In the genomic region with DNA sequence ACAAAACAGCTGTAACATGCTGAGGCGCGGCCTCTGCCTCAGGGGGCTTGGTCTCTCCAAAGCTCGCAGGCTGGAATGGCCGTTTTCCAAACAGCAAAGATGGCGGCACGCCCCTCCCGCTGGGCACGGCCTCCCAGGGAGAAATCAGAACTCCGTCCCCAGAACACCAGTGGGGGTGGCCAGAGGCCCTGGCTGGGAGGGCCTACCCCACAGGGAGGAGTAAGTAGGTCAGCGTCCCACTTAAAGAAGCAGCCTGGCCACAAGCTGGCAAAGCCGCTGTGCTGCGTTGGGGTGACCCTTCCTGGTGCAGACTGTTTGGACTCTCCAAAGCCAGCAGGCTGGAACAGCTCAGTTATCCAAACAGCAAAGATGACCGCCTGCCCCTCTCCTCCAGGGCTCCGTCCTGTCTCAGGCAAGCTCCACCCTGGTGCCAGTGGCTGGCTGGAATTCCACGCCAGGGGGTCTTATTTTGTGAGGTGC, we compare ENCODE assay signal across 2 cellular contexts.
TF ChIP-seq lines count a peak whose summit lies in the region.

No MANE protein-coding gene starts in this region.

TF ChIP-seq in IMR-90, 13 proteins besides CTCF, POLR2A, EP300 and RAD21:
- TF ChIP-seq USF2 (IDR thresholded peaks at IDR 0.05; ENCODE audit: low read depth, low read length) (no peak), MAFK (IDR thresholded peaks at IDR 0.05; ENCODE audit: low read depth, low read length) (no peak), NFE2L2 (IDR thresholded peaks at IDR 0.05; ENCODE audit: low read depth, low read length) (no peak), CEBPB (IDR thresholded peaks at IDR 0.05; ENCODE audit: low read depth, low read length) (no peak), FOS (IDR thresholded peaks at IDR 0.05; ENCODE audit: low read depth, low read length) (no peak)

TF ChIP-seq in SK-N-SH, 30 proteins besides CTCF, POLR2A, EP300 and RAD21:
- TF ChIP-seq CHD2 (IDR thresholded peaks at IDR 0.05; ENCODE audit: low read length, partially characterized antibody), result no peak
- TF ChIP-seq RCOR1 (IDR thresholded peaks at IDR 0.05; ENCODE audit: low read length), result no peak
- TF ChIP-seq TCF12 (IDR thresholded peaks at IDR 0.05), result no peak
- TF ChIP-seq USF1 (IDR thresholded peaks at IDR 0.05; ENCODE audit: borderline replicate concordance, low read depth), result no peak
- no peak for TF ChIP-seq NFIC (IDR thresholded peaks at IDR 0.05; ENCODE audit: borderline replicate concordance)
- TF ChIP-seq MAX (IDR thresholded peaks at IDR 0.05; ENCODE audit: low read depth), result no peak
- TF ChIP-seq, protein P1, sequence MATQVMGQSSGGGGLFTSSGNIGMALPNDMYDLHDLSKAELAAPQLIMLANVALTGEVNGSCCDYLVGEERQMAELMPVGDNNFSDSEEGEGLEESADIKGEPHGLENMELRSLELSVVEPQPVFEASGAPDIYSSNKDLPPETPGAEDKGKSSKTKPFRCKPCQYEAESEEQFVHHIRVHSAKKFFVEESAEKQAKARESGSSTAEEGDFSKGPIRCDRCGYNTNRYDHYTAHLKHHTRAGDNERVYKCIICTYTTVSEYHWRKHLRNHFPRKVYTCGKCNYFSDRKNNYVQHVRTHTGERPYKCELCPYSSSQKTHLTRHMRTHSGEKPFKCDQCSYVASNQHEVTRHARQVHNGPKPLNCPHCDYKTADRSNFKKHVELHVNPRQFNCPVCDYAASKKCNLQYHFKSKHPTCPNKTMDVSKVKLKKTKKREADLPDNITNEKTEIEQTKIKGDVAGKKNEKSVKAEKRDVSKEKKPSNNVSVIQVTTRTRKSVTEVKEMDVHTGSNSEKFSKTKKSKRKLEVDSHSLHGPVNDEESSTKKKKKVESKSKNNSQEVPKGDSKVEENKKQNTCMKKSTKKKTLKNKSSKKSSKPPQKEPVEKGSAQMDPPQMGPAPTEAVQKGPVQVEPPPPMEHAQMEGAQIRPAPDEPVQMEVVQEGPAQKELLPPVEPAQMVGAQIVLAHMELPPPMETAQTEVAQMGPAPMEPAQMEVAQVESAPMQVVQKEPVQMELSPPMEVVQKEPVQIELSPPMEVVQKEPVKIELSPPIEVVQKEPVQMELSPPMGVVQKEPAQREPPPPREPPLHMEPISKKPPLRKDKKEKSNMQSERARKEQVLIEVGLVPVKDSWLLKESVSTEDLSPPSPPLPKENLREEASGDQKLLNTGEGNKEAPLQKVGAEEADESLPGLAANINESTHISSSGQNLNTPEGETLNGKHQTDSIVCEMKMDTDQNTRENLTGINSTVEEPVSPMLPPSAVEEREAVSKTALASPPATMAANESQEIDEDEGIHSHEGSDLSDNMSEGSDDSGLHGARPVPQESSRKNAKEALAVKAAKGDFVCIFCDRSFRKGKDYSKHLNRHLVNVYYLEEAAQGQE (IDR thresholded peaks at IDR 0.05; ENCODE audit: low read depth, low read length), result no peak
- TF ChIP-seq, protein P2, sequence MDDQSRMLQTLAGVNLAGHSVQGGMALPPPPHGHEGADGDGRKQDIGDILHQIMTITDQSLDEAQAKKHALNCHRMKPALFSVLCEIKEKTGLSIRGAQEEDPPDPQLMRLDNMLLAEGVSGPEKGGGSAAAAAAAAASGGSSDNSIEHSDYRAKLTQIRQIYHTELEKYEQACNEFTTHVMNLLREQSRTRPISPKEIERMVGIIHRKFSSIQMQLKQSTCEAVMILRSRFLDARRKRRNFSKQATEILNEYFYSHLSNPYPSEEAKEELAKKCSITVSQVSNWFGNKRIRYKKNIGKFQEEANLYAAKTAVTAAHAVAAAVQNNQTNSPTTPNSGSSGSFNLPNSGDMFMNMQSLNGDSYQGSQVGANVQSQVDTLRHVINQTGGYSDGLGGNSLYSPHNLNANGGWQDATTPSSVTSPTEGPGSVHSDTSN (IDR thresholded peaks at IDR 0.05), result no peak
- TF ChIP-seq RXRA (IDR thresholded peaks at IDR 0.05; ENCODE audit: borderline replicate concordance, low read depth), result no peak
- TF ChIP-seq EZH2phosphoT487 (IDR thresholded peaks at IDR 0.05; ENCODE audit: borderline replicate concordance, low read depth), result no peak
- TF ChIP-seq JUND (IDR thresholded peaks at IDR 0.05), result no peak
- no peak for TF ChIP-seq GATA2 (CRISPR knock-in tag; IDR thresholded peaks at IDR 0.05)
